Comparison of ENCODE assay signal across 9 cellular contexts in the genomic region with DNA sequence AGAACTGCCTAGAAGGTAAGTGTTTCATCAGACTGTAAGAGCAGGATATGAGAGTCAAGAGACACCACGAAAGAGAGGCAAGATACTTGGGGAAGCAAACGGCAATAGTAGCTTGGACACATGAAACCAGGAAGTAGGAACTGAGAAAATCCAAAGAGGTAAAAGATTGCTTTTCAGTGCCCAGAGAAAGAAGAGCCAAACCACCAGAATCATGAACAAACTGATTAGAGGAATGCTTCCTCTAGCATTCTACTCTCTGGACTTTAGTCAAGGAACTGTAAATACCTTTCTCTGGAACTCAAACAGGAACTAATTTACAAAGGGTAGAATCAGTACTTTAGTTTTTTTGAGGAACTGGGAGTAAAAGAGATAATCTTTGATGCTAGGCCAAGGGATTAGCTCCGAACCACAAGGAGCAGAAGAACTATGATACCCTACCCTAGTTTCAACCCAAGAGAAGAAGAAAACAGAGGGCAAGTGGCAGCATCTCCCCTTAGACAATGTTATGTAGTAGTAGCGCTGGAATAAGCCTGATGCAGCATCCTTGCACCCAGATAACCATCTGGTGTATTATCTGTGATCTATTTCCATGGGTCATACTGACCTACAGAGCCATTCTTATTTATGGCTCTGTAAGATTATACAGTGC. TPM values are rescaled to one million over a fixed set of nuclear protein-coding genes. Genes with fewer than 3 reads are reported as not detected.
A peak's percentile ranks its signal among the peaks of the same experiment; 100 is the strongest.
DNase-seq lines count a peak whose midpoint lies in the region; ATAC-seq lines count a peak whose summit lies in the region.
"Had no signal": no experiment of that assay in that cellular context is flagged by ENCODE, and none has a peak within 500 bp of the region (broad histone marks: within the 10 kb centered on the region; RNA-seq: fewer than 3 reads in every experiment).

No MANE protein-coding gene starts in this region.

- peak; percentile 63 for ATAC-seq in GM21786 (IDR thresholded peaks at IDR 0.05; ENCODE audit: unreplicated experiment)
- ATAC-seq in left lobe of liver, result peak; percentile 25
- ATAC-seq in T-cell (replicated peaks in 1 of 4), result no peak

- H3K4me3 Mint-ChIP-seq in T-cell, result no peak overlapping the region
- H3K4me3 Mint-ChIP-seq in activated T-helper 2 cell treated with anti-CD3 and anti-CD28 coated beads, Interferon-gamma antibody, Interleukin-2, Interleukin-4, amounts not matched to agents 10 μg/mL and 5 μg/mL and 100 μg/mL, durations not matched to agents 14 hours and 24 hours and 36 hours (ENCODE audit: low read depth), result no peak overlapping the region

- CTCF ChIA-PET in T-cell (lab: Charles Lee), result no interaction called here

- H3K4me1 Mint-ChIP-seq in T-cell, result peaks cover 28 to 44% (median 42%) of the 10 kb centered on the region in 3 donors
- peaks cover 43% of the 10 kb centered on the region for H3K4me1 Mint-ChIP-seq in activated T-helper 2 cell treated with anti-CD3 and anti-CD28 coated beads, Interferon-gamma antibody, Interleukin-2, Interleukin-4, amounts not matched to agents 10 μg/mL and 5 μg/mL and 100 μg/mL, durations not matched to agents 14 hours and 24 hours and 36 hours (ENCODE audit: low read depth)

- H3K36me3 Mint-ChIP-seq in T-cell, result peaks cover 37% of the 10 kb centered on the region
- H3K36me3 Mint-ChIP-seq in activated T-helper 2 cell treated with anti-CD3 and anti-CD28 coated beads, Interferon-gamma antibody, Interleukin-2, Interleukin-4, amounts not matched to agents 10 μg/mL and 5 μg/mL and 100 μg/mL, durations not matched to agents 14 hours and 24 hours and 36 hours (ENCODE audit: low read depth), result peaks cover 29% of the 10 kb centered on the region

- no peak overlapping the region for H3K27ac Mint-ChIP-seq in T-cell
- H3K27ac Mint-ChIP-seq in activated T-helper 2 cell treated with anti-CD3 and anti-CD28 coated beads, Interferon-gamma antibody, Interleukin-2, Interleukin-4, amounts not matched to agents 10 μg/mL and 5 μg/mL and 100 μg/mL, durations not matched to agents 14 hours and 24 hours and 36 hours, result no peak overlapping the region

- H3K9me3 Mint-ChIP-seq in T-cell, result no peaks in the 10 kb centered on the region
- H3K9me3 Mint-ChIP-seq in activated T-helper 2 cell treated with anti-CD3 and anti-CD28 coated beads, Interferon-gamma antibody, Interleukin-2, Interleukin-4, amounts not matched to agents 10 μg/mL and 5 μg/mL and 100 μg/mL, durations not matched to agents 14 hours and 24 hours and 36 hours, result no peaks in the 10 kb centered on the region

- peak; percentile 30 for DNase-seq in EH (ENCODE audit: low read depth)
- peak; percentile 2 to 60 for DNase-seq in NOMO-1 (lab: John Stamatoyannopoulos, UW; ENCODE audit: unreplicated experiment in 2 of 2)
- no peak for DNase-seq in left lobe of liver (ENCODE audit: low spot score)
- no peak for DNase-seq in NCI-H345 (lab: John Stamatoyannopoulos, UW)
- DNase-seq in NCI-H526 treated with DMSO at 0.1 percent for 48 hours (lab: John Stamatoyannopoulos, UW), result no peak
- no peak for DNase-seq in T-cell
- DNase-seq in activated T-helper 2 cell treated with anti-CD3 and anti-CD28 coated beads, Interferon-gamma antibody, Interleukin-2, Interleukin-4, amounts not matched to agents 10 μg/mL and 5 μg/mL and 100 μg/mL, durations not matched to agents 14 hours and 24 hours and 36 hours (ENCODE audit: low spot score), result no peak
- DNase-seq: NCI-H510A treated with DMSO at 0.1 percent for 48 hours had no signal

- no peaks in the 10 kb centered on the region for H3K27me3 Mint-ChIP-seq in T-cell
- peaks cover 6% of the 10 kb centered on the region for H3K27me3 Mint-ChIP-seq in activated T-helper 2 cell treated with anti-CD3 and anti-CD28 coated beads, Interferon-gamma antibody, Interleukin-2, Interleukin-4, amounts not matched to agents 10 μg/mL and 5 μg/mL and 100 μg/mL, durations not matched to agents 14 hours and 24 hours and 36 hours (ENCODE audit: low read depth)

- intact Hi-C loops in activated T-helper 2 cell treated with anti-CD3 and anti-CD28 coated beads, Interferon-gamma antibody, Interleukin-2, Interleukin-4, amounts not matched to agents 10 μg/mL and 5 μg/mL and 100 μg/mL, durations not matched to agents 14 hours and 24 hours and 36 hours (cut with micrococcal nuclease), result loop anchor here (5.0 kb wide), 2 partner anchors 123 to 328 kb away; no protein-coding TSS in a partner anchor

- POLR2A ChIA-PET in T-cell (lab: Charles Lee), result no interaction called here

RNA-seq across cellular contexts. Expression of gene EFCAB9, which starts 41.3 kb away (rescaled TPM):
- not detected for total RNA-seq in left lobe of liver
- not detected for total RNA-seq in T-cell
- total RNA-seq in activated T-helper 2 cell treated with anti-CD3 and anti-CD28 coated beads, Interferon-gamma antibody, Interleukin-2, Interleukin-4, amounts not matched to agents 10 μg/mL and 5 μg/mL and 100 μg/mL, durations not matched to agents 14 hours and 24 hours and 36 hours, result not detected in 2 replicates

RNA-seq across cellular contexts. Expression of gene STK10, which starts 47.2 kb away (rescaled TPM):
- total RNA-seq in left lobe of liver (9.1 TPM), T-cell (100 to 1,000 TPM; 305 to 437 (median 331) TPM)
- 102 and 105 TPM in 2 replicates for total RNA-seq in activated T-helper 2 cell treated with anti-CD3 and anti-CD28 coated beads, Interferon-gamma antibody, Interleukin-2, Interleukin-4, amounts not matched to agents 10 μg/mL and 5 μg/mL and 100 μg/mL, durations not matched to agents 14 hours and 24 hours and 36 hours

RNA-seq across cellular contexts. Expression of gene UBTD2, which starts 48.3 kb away (rescaled TPM):
- total RNA-seq in left lobe of liver, result 7.1 TPM
- total RNA-seq in T-cell, result 1 to 10 TPM; 3.2 to 7.7 (median 5.4) TPM
- total RNA-seq in activated T-helper 2 cell treated with anti-CD3 and anti-CD28 coated beads, Interferon-gamma antibody, Interleukin-2, Interleukin-4, amounts not matched to agents 10 μg/mL and 5 μg/mL and 100 μg/mL, durations not matched to agents 14 hours and 24 hours and 36 hours, result 6.6 TPM in 2 replicates

Comparison
In these comparisons a context has a peak if more than half of its experiments do, and no peak if none do; other contexts are left out.
1. DNase-seq: peak in EH (single experiment) and NOMO-1 (2 of 2); none in left lobe of liver (single experiment), NCI-H345 (single experiment), NCI-H526 treated with DMSO at 0.1 percent for 48 hours (single experiment), T-cell (0 of 34) and activated T-helper 2 cell treated with anti-CD3 and anti-CD28 coated beads, Interferon-gamma antibody, Interleukin-2, Interleukin-4, amounts not matched to agents 10 μg/mL and 5 μg/mL and 100 μg/mL, durations not matched to agents 14 hours and 24 hours and 36 hours (single experiment).
2. ATAC-seq: peak in GM21786 (single experiment) and left lobe of liver (single experiment); none in T-cell (0 of 4).
3. RNA of gene STK10, which starts 47.2 kb away (total RNA-seq): 305 to 437 TPM in T-cell and 102 to 105 TPM in activated T-helper 2 cell treated with anti-CD3 and anti-CD28 coated beads, Interferon-gamma antibody, Interleukin-2, Interleukin-4, amounts not matched to agents 10 μg/mL and 5 μg/mL and 100 μg/mL, durations not matched to agents 14 hours and 24 hours and 36 hours; 9.1 TPM in left lobe of liver (single experiment); every median in the first group is over 10 times any median in the second.